ENCODE assay signal across 25 cellular contexts in genomic region chr15:83198476-83198875, GRCh38. TPM values are rescaled to one million over a fixed set of nuclear protein-coding genes. Genes with fewer than 3 reads are reported as not detected.
DNase-seq lines count a peak whose midpoint lies in the region; ATAC-seq and TF ChIP-seq lines count a peak whose summit lies in the region.
"Had no signal": no experiment of that assay in that cellular context is flagged by ENCODE, and none has a peak within 500 bp of the region (broad histone marks: within the 10 kb centered on the region; RNA-seq: fewer than 3 reads in every experiment).

No MANE protein-coding gene starts in this region.

- no peaks in the 10 kb centered on the region for H3K27me3 Mint-ChIP-seq in MCF 10A (ENCODE audit: insufficient read depth, unreplicated experiment)
- H3K27me3 Mint-ChIP-seq in activated CD8-positive, alpha-beta T cell treated with anti-CD3 and anti-CD28 coated beads for 36 hours, result peaks cover 16% of the 10 kb centered on the region
- peaks cover 49% of the 10 kb centered on the region for H3K27me3 Mint-ChIP-seq in stimulated activated naive CD8-positive, alpha-beta T cell treated with anti-CD3 and anti-CD28 coated beads, Interleukin-15, amount 100 ng/mL, for 72 hours

- H3K4me2 ChIP-seq in mammary epithelial cell (ENCODE audit: insufficient read depth, low read depth, low read length), result no peak overlapping the region

- in situ Hi-C loops in mammary epithelial cell (cut with MboI; ENCODE audit: low sequenced_read_pairs in 2 of 2), result no loop called here
- in situ Hi-C loops in HAP-1 (cut with MboI; ENCODE audit: low sequenced_read_pairs), result no loop called here

- peaks cover 34% of the 10 kb centered on the region for H3K4me1 ChIP-seq in mammary epithelial cell (ENCODE audit: insufficient read depth, low read length)
- peaks cover 29% of the 10 kb centered on the region for H3K4me1 ChIP-seq in HAP-1
- H3K4me1 ChIP-seq: lower lobe of right lung had no signal

- no peak overlapping the region for H3K27ac ChIP-seq in mammary epithelial cell (ENCODE audit: insufficient read depth, low read depth, low read length)
- H3K27ac ChIP-seq: C4-2B, coronary artery, esophagus squamous epithelium, gastroesophageal sphincter, GM23248, lower lobe of right lung, neutrophil, thoracic aorta had no signal

- peak overlapping the region; percentile 39 for H3K27ac Mint-ChIP-seq in MCF 10A (ENCODE audit: low read depth, unreplicated experiment)
- H3K27ac Mint-ChIP-seq in activated CD8-positive, alpha-beta T cell treated with anti-CD3 and anti-CD28 coated beads for 36 hours, result peak overlapping the region; percentile 88
- peak overlapping the region in 1 of 2 donors; percentile 37 for H3K27ac Mint-ChIP-seq in stimulated activated naive CD8-positive, alpha-beta T cell treated with anti-CD3 and anti-CD28 coated beads, Interleukin-15, amount 100 ng/mL, for 72 hours
- H3K27ac Mint-ChIP-seq: endodermal cell had no signal

- peaks cover 88% of the 10 kb centered on the region for H3K79me2 ChIP-seq in mammary epithelial cell (ENCODE audit: insufficient read depth, low read length)

- no peak for TF ChIP-seq CTCF in MCF 10A (IDR thresholded peaks at IDR 0.05; ENCODE audit: unreplicated experiment)
- TF ChIP-seq CTCF in mammary epithelial cell (conservative IDR thresholded peaks at IDR 0.05 in 1 of 2, IDR thresholded peaks at IDR 0.05 in 1 of 2; ENCODE audit: extremely low read depth in 1 of 2, insufficient read depth in 1 of 2, low read depth in 1 of 2, low read length in 2 of 2), result no peak
- no peak for TF ChIP-seq CTCF in activated CD8-positive, alpha-beta T cell treated with anti-CD3 and anti-CD28 coated beads for 36 hours (IDR thresholded peaks at IDR 0.05)

- POLR2A ChIA-PET in MCF 10A (lab: Yijun Ruan, JAX), result interaction anchor here (0.6 kb wide), 1 partner anchor 35 kb away, joined by 3 read pairs; no protein-coding TSS in a partner anchor
- POLR2A ChIA-PET in activated CD8-positive, alpha-beta T cell treated with anti-CD3 and anti-CD28 coated beads for 36 hours (lab: Charles Lee), result interaction anchor here (0.9 kb wide), 1 partner anchor 12 kb away, joined by 4 read pairs; no protein-coding TSS in a partner anchor

- H3K4me3 Mint-ChIP-seq in MCF 10A (ENCODE audit: unreplicated experiment), result no peak overlapping the region
- peak overlapping the region; percentile 6 for H3K4me3 Mint-ChIP-seq in activated CD8-positive, alpha-beta T cell treated with anti-CD3 and anti-CD28 coated beads for 36 hours
- H3K4me3 Mint-ChIP-seq in stimulated activated naive CD8-positive, alpha-beta T cell treated with anti-CD3 and anti-CD28 coated beads, Interleukin-15, amount 100 ng/mL, for 72 hours, result peak overlapping the region; percentile 47 to 56
- H3K4me3 Mint-ChIP-seq: endodermal cell had no signal

- no peaks in the 10 kb centered on the region for H3K36me3 ChIP-seq in mammary epithelial cell (ENCODE audit: insufficient read depth, low read length)
- H3K36me3 ChIP-seq in HAP-1 (replicated peaks), result no peaks in the 10 kb centered on the region
- H3K36me3 ChIP-seq: esophagus squamous epithelium, gastroesophageal sphincter, lower lobe of right lung, neutrophil, thoracic aorta had no signal

- WGBS in mammary epithelial cell (ENCODE audit: low coverage, missing lambda C conversion rate), result 100% methylated on average over 3 of the region's 3 CpGs

- CTCF ChIA-PET in MCF 10A (lab: Yijun Ruan, JAX), result no interaction called here
- CTCF ChIA-PET in mammary epithelial cell (lab: Charles Lee; ENCODE audit: low non-redundant PET), result no interaction called here
- CTCF ChIA-PET in activated CD8-positive, alpha-beta T cell treated with anti-CD3 and anti-CD28 coated beads for 36 hours (lab: Charles Lee), result interaction anchor here (1.0 kb wide), 1 partner anchor 34 kb away, joined by 4 read pairs; no protein-coding TSS in a partner anchor

- no peak overlapping the region for H2AFZ ChIP-seq in mammary epithelial cell (ENCODE audit: low read depth, low read length)
- H2AFZ ChIP-seq: GM23248 had no signal

- no peak overlapping the region for H3K9ac ChIP-seq in mammary epithelial cell (ENCODE audit: insufficient read depth, low read length)
- H3K9ac ChIP-seq: GM23248 had no signal

- no peaks in the 10 kb centered on the region for H3K36me3 Mint-ChIP-seq in MCF 10A (ENCODE audit: insufficient read depth, unreplicated experiment)
- peaks cover 2% of the 10 kb centered on the region for H3K36me3 Mint-ChIP-seq in activated CD8-positive, alpha-beta T cell treated with anti-CD3 and anti-CD28 coated beads for 36 hours (ENCODE audit: low read depth)

- peaks cover 43% of the 10 kb centered on the region for H3K4me1 Mint-ChIP-seq in MCF 10A (ENCODE audit: insufficient read depth, unreplicated experiment)
- peaks cover 48% of the 10 kb centered on the region for H3K4me1 Mint-ChIP-seq in activated CD8-positive, alpha-beta T cell treated with anti-CD3 and anti-CD28 coated beads for 36 hours (ENCODE audit: low read depth)
- peaks cover 35% of the 10 kb centered on the region for H3K4me1 Mint-ChIP-seq in stimulated activated naive CD8-positive, alpha-beta T cell treated with anti-CD3 and anti-CD28 coated beads, Interleukin-15, amount 100 ng/mL, for 72 hours

- H3K9me3 ChIP-seq in mammary epithelial cell (replicated peaks; ENCODE audit: insufficient read depth, low read length) (no peaks in the 10 kb centered on the region), HAP-1 (no peaks in the 10 kb centered on the region)
- H3K9me3 ChIP-seq: esophagus squamous epithelium, gastroesophageal sphincter, lower lobe of right lung, neutrophil, thoracic aorta had no signal

- H3K9me3 Mint-ChIP-seq in MCF 10A (ENCODE audit: unreplicated experiment), result no peaks in the 10 kb centered on the region
- H3K9me3 Mint-ChIP-seq in activated CD8-positive, alpha-beta T cell treated with anti-CD3 and anti-CD28 coated beads for 36 hours, result no peaks in the 10 kb centered on the region
- H3K9me3 Mint-ChIP-seq in stimulated activated naive CD8-positive, alpha-beta T cell treated with anti-CD3 and anti-CD28 coated beads, Interleukin-15, amount 100 ng/mL, for 72 hours, result no peaks in the 10 kb centered on the region

- no peak overlapping the region for H3K4me3 ChIP-seq in mammary epithelial cell (replicated peaks in 1 of 3; ENCODE audit: insufficient read depth in 1 of 3, low read depth in 2 of 3, low read length in 3 of 3)
- H3K4me3 ChIP-seq in HAP-1, result no peak overlapping the region
- H3K4me3 ChIP-seq: coronary artery, esophagus squamous epithelium, gastroesophageal sphincter, GM23248, lower lobe of right lung, thoracic aorta had no signal

- no peaks in the 10 kb centered on the region for H4K20me1 ChIP-seq in mammary epithelial cell (ENCODE audit: insufficient read depth, low read length)

- DNase-seq in MCF 10A (ENCODE audit: unreplicated experiment), result no peak
- DNase-seq in mammary epithelial cell, result no peak
- DNase-seq in activated CD8-positive, alpha-beta T cell treated with anti-CD3 and anti-CD28 coated beads for 36 hours, result no peak
- no peak for DNase-seq in stimulated activated naive CD8-positive, alpha-beta T cell treated with anti-CD3 and anti-CD28 coated beads, Interleukin-15, amount 100 ng/mL, for 72 hours
- DNase-seq in HAP-1 (ENCODE audit: low spot score in 2 of 2), result no peak
- no peak for DNase-seq in HUDEP-2 (lab: John Stamatoyannopoulos, UW; ENCODE audit: unreplicated experiment in 76 of 76)
- DNase-seq: activated CD4-positive, alpha-beta T cell treated with anti-CD3 and anti-CD28 coated beads for 4 hours; activated naive CD4-positive, alpha-beta T cell treated with Interleukin-2 at 50 U/mL for 16 hours; amygdala; endodermal cell; esophagus squamous epithelium; GM23248; hypothalamus; lower lobe of right lung; NCI-H1694 treated with DMSO at 0.1 percent for 48 hours; NCI-H226; PC-3; SHP77 treated with DMSO at 0.1 percent for 48 hours had no signal

- no peaks in the 10 kb centered on the region for H3K27me3 ChIP-seq in mammary epithelial cell (ENCODE audit: insufficient read depth, low read length)
- no peaks in the 10 kb centered on the region for H3K27me3 ChIP-seq in HAP-1 (ENCODE audit: low read depth)
- H3K27me3 ChIP-seq: esophagus squamous epithelium, gastroesophageal sphincter had no signal

- dilution Hi-C loops in mammary epithelial cell (cut with HindIII; ENCODE audit: low sequenced_read_pairs), result no loop called here

- intact Hi-C loops in MCF 10A (cut with micrococcal nuclease), result no loop called here
- intact Hi-C loops in mammary epithelial cell (cut with micrococcal nuclease), result no loop called here
- intact Hi-C loops in activated CD8-positive, alpha-beta T cell treated with anti-CD3 and anti-CD28 coated beads for 36 hours (cut with micrococcal nuclease), result loop anchor here (2.0 kb wide), 1 partner anchor 40 kb away; no protein-coding TSS in a partner anchor

- BruUV-seq in MCF 10A (replicated peaks; lab: Mats Ljungman, UMichigan), result no TSS peak
- BruUV-seq in mammary epithelial cell (replicated peaks; lab: Mats Ljungman, UMichigan), result no TSS peak

- ATAC-seq in GM21723 (IDR thresholded peaks at IDR 0.05; ENCODE audit: unreplicated experiment) (peak; percentile 11), GM19463 (IDR thresholded peaks at IDR 0.05; ENCODE audit: unreplicated experiment) (no peak)
- ATAC-seq in activated CD8-positive, alpha-beta T cell treated with anti-CD3 and anti-CD28 coated beads for 36 hours, result no peak
- ATAC-seq in stimulated activated naive CD8-positive, alpha-beta T cell treated with anti-CD3 and anti-CD28 coated beads, Interleukin-15, amount 100 ng/mL, for 72 hours, result no peak
- ATAC-seq: gastroesophageal sphincter, lower lobe of right lung, PC-3 had no signal

RNA-seq across cellular contexts. Expression of gene HDGFL3, which starts 9.1 kb away (rescaled TPM):
- 80.4 and 104 TPM in 2 replicates for total RNA-seq in MCF 10A (2022)
- 10 to 100 TPM; 22.7 to 79.2 TPM for total RNA-seq in mammary epithelial cell
- 20.4 TPM for polyA plus RNA-seq in mammary epithelial cell
- 19.2 TPM for polyA minus RNA-seq in mammary epithelial cell
- 10 to 100 TPM; 31.1 to 32.2 TPM for total RNA-seq in activated CD8-positive, alpha-beta T cell treated with anti-CD3 and anti-CD28 coated beads for 36 hours
